In genomic region chr1:180988221-180988826, GRCh38 we compare ENCODE assay signal across 13 cellular contexts. TPM values are rescaled to one million over a fixed set of nuclear protein-coding genes. Genes with fewer than 3 reads are reported as not detected.
DNase-seq lines count a peak whose midpoint lies in the region; ATAC-seq and TF ChIP-seq lines count a peak whose summit lies in the region.
"Had no signal": no experiment of that assay in that cellular context is flagged by ENCODE, and none has a peak within 500 bp of the region (broad histone marks: within the 10 kb centered on the region; RNA-seq: fewer than 3 reads in every experiment).

No MANE protein-coding gene starts in this region.

- DNase-seq in ACHN (peak; percentile 36), NCI-H1092 (lab: John Stamatoyannopoulos, UW) (peak; percentile 80), Panc1 (ENCODE audit: low read depth, low spot score) (no peak), fibroblast of pulmonary artery (ENCODE audit: low read depth) (peak; percentile 50)
- DNase-seq: activated CD4-positive, alpha-beta T cell treated with anti-CD3 and anti-CD28 coated beads for 36 hours; Kasumi-1; ovary; SK-N-SH had no signal

- CTCF ChIA-PET in Panc1 (lab: Charles Lee): interaction anchor here (0.5 kb wide), 1 partner anchor 48 kb away, joined by 14 read pairs; no protein-coding TSS in a partner anchor

- POLR2A ChIA-PET in Panc1 (lab: Charles Lee): no interaction called here

- no peaks in the 10 kb centered on the region for H3K9me3 ChIP-seq in Panc1 (ENCODE audit: control insufficient read depth, insufficient read depth, low read depth, low read length)
- H3K9me3 ChIP-seq: ovary, SK-N-SH had no signal

- no peaks in the 10 kb centered on the region for H3K27me3 ChIP-seq in Panc1 (ENCODE audit: control insufficient read depth, insufficient read depth, low read length)
- H3K27me3 ChIP-seq: ovary had no signal

- in situ Hi-C loops in ACHN (cut with HindIII; ENCODE audit: low pct_ligation_motif_present, low pct_unique_long_range_greater_than_20kb, low sequenced_read_pairs) (no loop called here), Panc1 (cut with HindIII; ENCODE audit: low pct_unique_long_range_greater_than_20kb, low sequenced_read_pairs) (no loop called here)

- TSS peak; percentile 62 for BruUV-seq in Panc1 (replicated peaks; lab: Mats Ljungman, UMichigan)

- H3K27ac ChIP-seq in Panc1 (ENCODE audit: low read length): no peak overlapping the region
- H3K27ac ChIP-seq: ovary had no signal

- ATAC-seq in Panc1 (no peak), HG03139 (IDR thresholded peaks at IDR 0.05; ENCODE audit: unreplicated experiment) (no peak), HG03039 (IDR thresholded peaks at IDR 0.05; ENCODE audit: unreplicated experiment) (no peak), HG03045 (IDR thresholded peaks at IDR 0.05; ENCODE audit: unreplicated experiment) (no peak)
- ATAC-seq in activated CD4-positive, CD25-positive, alpha-beta regulatory T cell treated with anti-CD3 and anti-CD28 coated beads, Interleukin-2, amount 50 U/mL, for 24 hours: no peak
- ATAC-seq: activated CD4-positive, alpha-beta T cell treated with anti-CD3 and anti-CD28 coated beads for 36 hours; stimulated activated memory B cell treated with anti-CD40 and anti-IgM and Interleukin-4, amounts not matched to agents 10 μg/mL and 1 μg/mL and 100 μg/mL, for 72 hours had no signal

- H3K4me1 ChIP-seq in Panc1 (ENCODE audit: control insufficient read depth, insufficient read depth, low read length): no peaks in the 10 kb centered on the region

- H3K4me3 ChIP-seq in Panc1 (ENCODE audit: low read depth in 2 of 2, low read length in 2 of 2) (no peak overlapping the region), fibroblast of pulmonary artery (replicated peaks; ENCODE audit: low read depth, low read length) (no peak overlapping the region)
- H3K4me3 ChIP-seq: ovary had no signal

- peaks cover 10% of the 10 kb centered on the region for H3K36me3 ChIP-seq in Panc1 (ENCODE audit: control insufficient read depth, insufficient read depth, low read length)
- H3K36me3 ChIP-seq: ovary had no signal

- intact Hi-C loops in Panc1 (cut with micrococcal nuclease; ENCODE audit: unreplicated experiment): no loop called here

- no peak for TF ChIP-seq CTCF in Panc1 (IDR thresholded peaks at IDR 0.05)
- no peak for TF ChIP-seq CTCF in fibroblast of pulmonary artery (IDR thresholded peaks at IDR 0.05; ENCODE audit: low read length, missing control alignments)

RNA-seq across cellular contexts. Expression of gene STX6, which starts 34.3 kb away (rescaled TPM):
- total RNA-seq in Panc1 (2021; ENCODE audit: unreplicated experiment): 20.0 TPM
- polyA plus RNA-seq in Panc1 (2012; ENCODE audit: insufficient read length): 14.9 TPM

RNA-seq across cellular contexts. Expression of gene MR1, which starts 45.5 kb away (rescaled TPM):
- total RNA-seq in Panc1 (2021; ENCODE audit: unreplicated experiment): 3.9 TPM
- 2.2 TPM for polyA plus RNA-seq in Panc1 (2012; ENCODE audit: insufficient read length)
